Comparison of ENCODE assay signal across 24 cellular contexts in the genomic region with DNA sequence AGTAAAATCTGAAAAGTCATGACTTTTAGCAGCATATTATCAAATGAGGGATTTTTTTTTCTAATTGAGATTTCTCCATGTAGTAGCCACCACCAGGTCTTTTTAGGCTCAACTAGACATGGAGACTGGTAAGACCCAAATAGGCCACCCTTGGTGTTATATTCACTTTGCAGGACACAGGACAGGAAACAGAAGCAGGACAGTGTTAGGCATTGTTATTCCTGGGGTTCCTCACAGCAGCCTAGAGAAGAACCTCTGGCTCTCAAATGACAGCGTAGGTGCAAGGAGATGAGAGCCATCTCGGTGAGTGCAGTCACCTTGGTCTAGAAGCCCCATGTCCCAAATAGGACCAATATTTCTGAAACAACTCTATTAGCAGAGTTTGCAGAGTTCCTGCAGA. TPM values are rescaled to one million over a fixed set of nuclear protein-coding genes. Genes with fewer than 3 reads are reported as not detected.
"Had no signal": no experiment of that assay in that cellular context is flagged by ENCODE, and none has a peak within 500 bp of the region (broad histone marks: within the 10 kb centered on the region; RNA-seq: fewer than 3 reads in every experiment).

No MANE protein-coding gene starts in this region.

- H3K4me1 Mint-ChIP-seq: IgD-negative memory B cell had no signal

- H3K4me2 ChIP-seq: KMS-11, SK-N-SH had no signal

- ATAC-seq: K562 had no signal

- DNase-seq: Kasumi-1, MM.1S, NCI-H1092 treated with DMSO at 0.1 percent for 48 hours, NCI-H1436, NCI-H187, NCI-H2029, NCI-H2081 treated with DMSO at 0.1 percent for 48 hours, NCI-H2171, NCI-H226, NCI-H446, NCI-H510A, NCI-H524 treated with DMSO at 0.1 percent for 48 hours, NCI-H69, NCI-H774, Right ventricle myocardium superior, RPMI8226, SK-N-SH, SW 1271 had no signal

- H3K36me3 Mint-ChIP-seq: IgD-negative memory B cell had no signal

- H3K4me3 Mint-ChIP-seq: IgD-negative memory B cell had no signal

- H3K9me3 ChIP-seq: SK-N-SH had no signal

- H3K27ac Mint-ChIP-seq: IgD-negative memory B cell had no signal

- H3K4me3 ChIP-seq: K562 had no signal

- H3K9me3 Mint-ChIP-seq: IgD-negative memory B cell had no signal

- H3K27ac ChIP-seq: HL-60, KMS-11 had no signal

RNA-seq across cellular contexts. Expression of a gene that starts 19.2 kb away (rescaled TPM):
- total RNA-seq: K562, M059J, Right ventricle myocardium superior, SK-MEL-5 had no signal
